In the genomic region with DNA sequence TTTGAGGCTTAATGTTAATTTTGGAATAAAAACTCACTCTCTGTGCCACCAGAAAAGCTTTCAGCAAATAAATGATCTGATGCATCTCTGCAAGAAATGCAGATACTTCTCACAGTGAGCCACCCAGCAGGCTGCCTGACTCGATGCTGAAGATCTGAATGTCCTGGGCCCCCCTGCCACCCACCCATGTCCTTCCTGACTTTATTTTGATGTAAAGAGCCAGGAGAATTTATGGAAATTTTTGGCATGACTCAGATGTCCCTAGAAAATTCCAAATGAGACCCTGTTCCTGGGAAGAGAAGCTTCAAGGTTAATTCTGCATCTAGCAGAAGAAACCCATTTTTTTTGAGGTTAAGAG, we compare ENCODE assay signal across 1 cellular context.
TF ChIP-seq lines count a peak whose summit lies in the region.

No MANE protein-coding gene starts in this region.

TF ChIP-seq in GM12878, 131 proteins besides CTCF, POLR2A, EP300 and RAD21:
- TF ChIP-seq, protein P1, sequence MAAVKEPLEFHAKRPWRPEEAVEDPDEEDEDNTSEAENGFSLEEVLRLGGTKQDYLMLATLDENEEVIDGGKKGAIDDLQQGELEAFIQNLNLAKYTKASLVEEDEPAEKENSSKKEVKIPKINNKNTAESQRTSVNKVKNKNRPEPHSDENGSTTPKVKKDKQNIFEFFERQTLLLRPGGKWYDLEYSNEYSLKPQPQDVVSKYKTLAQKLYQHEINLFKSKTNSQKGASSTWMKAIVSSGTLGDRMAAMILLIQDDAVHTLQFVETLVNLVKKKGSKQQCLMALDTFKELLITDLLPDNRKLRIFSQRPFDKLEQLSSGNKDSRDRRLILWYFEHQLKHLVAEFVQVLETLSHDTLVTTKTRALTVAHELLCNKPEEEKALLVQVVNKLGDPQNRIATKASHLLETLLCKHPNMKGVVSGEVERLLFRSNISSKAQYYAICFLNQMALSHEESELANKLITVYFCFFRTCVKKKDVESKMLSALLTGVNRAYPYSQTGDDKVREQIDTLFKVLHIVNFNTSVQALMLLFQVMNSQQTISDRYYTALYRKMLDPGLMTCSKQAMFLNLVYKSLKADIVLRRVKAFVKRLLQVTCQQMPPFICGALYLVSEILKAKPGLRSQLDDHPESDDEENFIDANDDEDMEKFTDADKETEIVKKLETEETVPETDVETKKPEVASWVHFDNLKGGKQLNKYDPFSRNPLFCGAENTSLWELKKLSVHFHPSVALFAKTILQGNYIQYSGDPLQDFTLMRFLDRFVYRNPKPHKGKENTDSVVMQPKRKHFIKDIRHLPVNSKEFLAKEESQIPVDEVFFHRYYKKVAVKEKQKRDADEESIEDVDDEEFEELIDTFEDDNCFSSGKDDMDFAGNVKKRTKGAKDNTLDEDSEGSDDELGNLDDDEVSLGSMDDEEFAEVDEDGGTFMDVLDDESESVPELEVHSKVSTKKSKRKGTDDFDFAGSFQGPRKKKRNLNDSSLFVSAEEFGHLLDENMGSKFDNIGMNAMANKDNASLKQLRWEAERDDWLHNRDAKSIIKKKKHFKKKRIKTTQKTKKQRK (IDR thresholded peaks at IDR 0.05; ENCODE audit: low read depth, low read length), result no peak
- no peak for TF ChIP-seq RAD51 (IDR thresholded peaks at IDR 0.05)
- no peak for TF ChIP-seq CREM (IDR thresholded peaks at IDR 0.05; ENCODE audit: low read depth)
- TF ChIP-seq POLR2AphosphoS2 (IDR thresholded peaks at IDR 0.05; ENCODE audit: low read depth, low read length), result no peak
- no peak for TF ChIP-seq POU2F2 (IDR thresholded peaks at IDR 0.05; ENCODE audit: borderline replicate concordance, low read depth, low read length)
- TF ChIP-seq RFX5 (IDR thresholded peaks at IDR 0.05; ENCODE audit: low read depth, low read length), result no peak
- TF ChIP-seq HDAC2 (IDR thresholded peaks at IDR 0.05), result no peak
- TF ChIP-seq, protein P2, sequence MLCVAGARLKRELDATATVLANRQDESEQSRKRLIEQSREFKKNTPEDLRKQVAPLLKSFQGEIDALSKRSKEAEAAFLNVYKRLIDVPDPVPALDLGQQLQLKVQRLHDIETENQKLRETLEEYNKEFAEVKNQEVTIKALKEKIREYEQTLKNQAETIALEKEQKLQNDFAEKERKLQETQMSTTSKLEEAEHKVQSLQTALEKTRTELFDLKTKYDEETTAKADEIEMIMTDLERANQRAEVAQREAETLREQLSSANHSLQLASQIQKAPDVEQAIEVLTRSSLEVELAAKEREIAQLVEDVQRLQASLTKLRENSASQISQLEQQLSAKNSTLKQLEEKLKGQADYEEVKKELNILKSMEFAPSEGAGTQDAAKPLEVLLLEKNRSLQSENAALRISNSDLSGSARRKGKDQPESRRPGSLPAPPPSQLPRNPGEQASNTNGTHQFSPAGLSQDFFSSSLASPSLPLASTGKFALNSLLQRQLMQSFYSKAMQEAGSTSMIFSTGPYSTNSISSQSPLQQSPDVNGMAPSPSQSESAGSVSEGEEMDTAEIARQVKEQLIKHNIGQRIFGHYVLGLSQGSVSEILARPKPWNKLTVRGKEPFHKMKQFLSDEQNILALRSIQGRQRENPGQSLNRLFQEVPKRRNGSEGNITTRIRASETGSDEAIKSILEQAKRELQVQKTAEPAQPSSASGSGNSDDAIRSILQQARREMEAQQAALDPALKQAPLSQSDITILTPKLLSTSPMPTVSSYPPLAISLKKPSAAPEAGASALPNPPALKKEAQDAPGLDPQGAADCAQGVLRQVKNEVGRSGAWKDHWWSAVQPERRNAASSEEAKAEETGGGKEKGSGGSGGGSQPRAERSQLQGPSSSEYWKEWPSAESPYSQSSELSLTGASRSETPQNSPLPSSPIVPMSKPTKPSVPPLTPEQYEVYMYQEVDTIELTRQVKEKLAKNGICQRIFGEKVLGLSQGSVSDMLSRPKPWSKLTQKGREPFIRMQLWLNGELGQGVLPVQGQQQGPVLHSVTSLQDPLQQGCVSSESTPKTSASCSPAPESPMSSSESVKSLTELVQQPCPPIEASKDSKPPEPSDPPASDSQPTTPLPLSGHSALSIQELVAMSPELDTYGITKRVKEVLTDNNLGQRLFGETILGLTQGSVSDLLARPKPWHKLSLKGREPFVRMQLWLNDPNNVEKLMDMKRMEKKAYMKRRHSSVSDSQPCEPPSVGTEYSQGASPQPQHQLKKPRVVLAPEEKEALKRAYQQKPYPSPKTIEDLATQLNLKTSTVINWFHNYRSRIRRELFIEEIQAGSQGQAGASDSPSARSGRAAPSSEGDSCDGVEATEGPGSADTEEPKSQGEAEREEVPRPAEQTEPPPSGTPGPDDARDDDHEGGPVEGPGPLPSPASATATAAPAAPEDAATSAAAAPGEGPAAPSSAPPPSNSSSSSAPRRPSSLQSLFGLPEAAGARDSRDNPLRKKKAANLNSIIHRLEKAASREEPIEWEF (IDR thresholded peaks at IDR 0.05; ENCODE audit: insufficient replicate concordance, low read depth, low read length), result no peak
- TF ChIP-seq KDM1A (IDR thresholded peaks at IDR 0.05; ENCODE audit: borderline replicate concordance), result no peak
- TF ChIP-seq MYC (IDR thresholded peaks at IDR 0.05; ENCODE audit: insufficient read depth, insufficient read length, insufficient replicate concordance, low read length, severe bottlenecking), result no peak
- no peak for TF ChIP-seq SP1 (IDR thresholded peaks at IDR 0.05; ENCODE audit: low read depth, low read length)
- TF ChIP-seq POLR2AphosphoS5 (IDR thresholded peaks at IDR 0.05; ENCODE audit: low read length), result no peak
- TF ChIP-seq, protein P3, sequence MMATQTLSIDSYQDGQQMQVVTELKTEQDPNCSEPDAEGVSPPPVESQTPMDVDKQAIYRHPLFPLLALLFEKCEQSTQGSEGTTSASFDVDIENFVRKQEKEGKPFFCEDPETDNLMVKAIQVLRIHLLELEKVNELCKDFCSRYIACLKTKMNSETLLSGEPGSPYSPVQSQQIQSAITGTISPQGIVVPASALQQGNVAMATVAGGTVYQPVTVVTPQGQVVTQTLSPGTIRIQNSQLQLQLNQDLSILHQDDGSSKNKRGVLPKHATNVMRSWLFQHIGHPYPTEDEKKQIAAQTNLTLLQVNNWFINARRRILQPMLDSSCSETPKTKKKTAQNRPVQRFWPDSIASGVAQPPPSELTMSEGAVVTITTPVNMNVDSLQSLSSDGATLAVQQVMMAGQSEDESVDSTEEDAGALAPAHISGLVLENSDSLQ (IDR thresholded peaks at IDR 0.05), result no peak
